Comparison of ENCODE assay signal across 23 cellular contexts in genomic region chr16:71373073-71373472, GRCh38. TPM values are rescaled to one million over a fixed set of nuclear protein-coding genes. Genes with fewer than 3 reads are reported as not detected.
DNase-seq lines count a peak whose midpoint lies in the region; TF ChIP-seq lines count a peak whose summit lies in the region.
"Had no signal": no experiment of that assay in that cellular context is flagged by ENCODE, and none has a peak within 500 bp of the region (broad histone marks: within the 10 kb centered on the region; RNA-seq: fewer than 3 reads in every experiment).

No MANE protein-coding gene starts in this region.

- no peak overlapping the region for H3K9ac ChIP-seq in mammary epithelial cell (ENCODE audit: insufficient read depth, low read length)
- H3K9ac ChIP-seq: neural progenitor cell had no signal

- H3K4me1 Mint-ChIP-seq in MCF 10A (ENCODE audit: insufficient read depth, unreplicated experiment) (no peaks in the 10 kb centered on the region), Calu3 (ENCODE audit: low read depth, unreplicated experiment) (no peaks in the 10 kb centered on the region)
- H3K4me1 Mint-ChIP-seq: CD4-positive, CD25-positive, alpha-beta regulatory T cell; GM23338; T-cell had no signal

- no peak overlapping the region for H3K4me2 ChIP-seq in mammary epithelial cell (ENCODE audit: insufficient read depth, low read depth, low read length)
- H3K4me2 ChIP-seq: GM23338, neural progenitor cell had no signal

- H3K4me1 ChIP-seq in mammary epithelial cell (ENCODE audit: insufficient read depth, low read length) (no peaks in the 10 kb centered on the region), tibial nerve (no peaks in the 10 kb centered on the region)
- H3K4me1 ChIP-seq: adrenal gland, neural progenitor cell had no signal

- TF ChIP-seq EP300 in tibial nerve (IDR thresholded peaks at IDR 0.05), result no peak

- H3K36me3 Mint-ChIP-seq in MCF 10A (ENCODE audit: insufficient read depth, unreplicated experiment) (no peaks in the 10 kb centered on the region), Calu3 (ENCODE audit: insufficient read depth, unreplicated experiment) (no peaks in the 10 kb centered on the region)
- H3K36me3 Mint-ChIP-seq: CD4-positive, CD25-positive, alpha-beta regulatory T cell; neural progenitor cell; T-cell had no signal

- no peaks in the 10 kb centered on the region for H3K79me2 ChIP-seq in mammary epithelial cell (ENCODE audit: insufficient read depth, low read length)

- H3K27ac Mint-ChIP-seq in MCF 10A (ENCODE audit: low read depth, unreplicated experiment), result no peak overlapping the region
- no peak overlapping the region for H3K27ac Mint-ChIP-seq in Calu3 (ENCODE audit: unreplicated experiment)
- H3K27ac Mint-ChIP-seq: CD4-positive, CD25-positive, alpha-beta regulatory T cell; GM23338; neural progenitor cell; T-cell had no signal

- CTCF ChIA-PET in MCF 10A (lab: Yijun Ruan, JAX), result interaction anchor here (2.7 kb wide), 1 partner anchor 13 kb away, joined by 12 read pairs; the partner anchor contains the start of gene CALB2
- CTCF ChIA-PET in mammary epithelial cell (lab: Charles Lee; ENCODE audit: low non-redundant PET), result no interaction called here
- CTCF ChIA-PET in Calu3 (lab: Charles Lee), result no interaction called here

- dilution Hi-C loops in mammary epithelial cell (cut with HindIII; ENCODE audit: low sequenced_read_pairs), result no loop called here

- POLR2A ChIA-PET in MCF 10A (lab: Yijun Ruan, JAX), result no interaction called here

- DNase-seq in MCF 10A (ENCODE audit: unreplicated experiment) (peak; percentile 81), mammary epithelial cell (no peak), M059J (ENCODE audit: low read depth) (peak; percentile 75), fibroblast of mammary gland (ENCODE audit: low read depth) (peak; percentile 67), stromal cell of bone marrow (ENCODE audit: low read depth) (peak; percentile 21), Calu3 (no peak), tibial nerve (ENCODE audit: low spot score in 2 of 2) (no peak), SKM-1 treated with dmso at 0.1 percent for 144 hours (lab: John Stamatoyannopoulos, UW; ENCODE audit: unreplicated experiment) (no peak)
- DNase-seq: activated CD8-positive, alpha-beta memory T cell treated with anti-CD3 and anti-CD28 coated beads, Interleukin-2, amount 50 U/mL, for 48 hours; activated gamma-delta T cell treated with Interleukin-2 at 50 U/mL for 16 hours; CD4-positive, CD25-positive, alpha-beta regulatory T cell; DMS79 treated with DMSO at 0.1 percent for 48 hours; dorsolateral prefrontal cortex; midbrain; NCI-H187 treated with DMSO at 0.1 percent for 48 hours; NCI-H510A; retina; Right ventricle myocardium superior; T-cell had no signal

- intact Hi-C loops in MCF 10A (cut with micrococcal nuclease) (no loop called here), mammary epithelial cell (cut with micrococcal nuclease) (no loop called here), Calu3 (cut with micrococcal nuclease; ENCODE audit: unreplicated experiment) (no loop called here)

- H3K4me3 Mint-ChIP-seq in MCF 10A (ENCODE audit: unreplicated experiment), result no peak overlapping the region
- H3K4me3 Mint-ChIP-seq in Calu3 (ENCODE audit: low read depth, unreplicated experiment), result no peak overlapping the region
- H3K4me3 Mint-ChIP-seq: CD4-positive, CD25-positive, alpha-beta regulatory T cell; GM23338; neural progenitor cell; T-cell had no signal

- H3K27me3 ChIP-seq in mammary epithelial cell (ENCODE audit: insufficient read depth, low read length) (no peaks in the 10 kb centered on the region), tibial nerve (no peaks in the 10 kb centered on the region)
- H3K27me3 ChIP-seq: adrenal gland, neural progenitor cell had no signal

- H4K20me1 ChIP-seq in mammary epithelial cell (ENCODE audit: insufficient read depth, low read length), result no peaks in the 10 kb centered on the region

- H3K9me3 Mint-ChIP-seq in MCF 10A (ENCODE audit: unreplicated experiment) (no peaks in the 10 kb centered on the region), Calu3 (ENCODE audit: low read depth, unreplicated experiment) (no peaks in the 10 kb centered on the region)
- H3K9me3 Mint-ChIP-seq: GM23338, neural progenitor cell, T-cell had no signal

- H3K27ac ChIP-seq in mammary epithelial cell (ENCODE audit: insufficient read depth, low read depth, low read length) (no peak overlapping the region), tibial nerve (no peak overlapping the region)
- H3K27ac ChIP-seq: adrenal gland, dorsolateral prefrontal cortex, neural progenitor cell, VCaP had no signal

- H3K9me3 ChIP-seq in mammary epithelial cell (replicated peaks; ENCODE audit: insufficient read depth, low read length) (no peaks in the 10 kb centered on the region), tibial nerve (peaks cover 0 to 3% (median 0%) of the 10 kb centered on the region in 4 donors)
- H3K9me3 ChIP-seq: adrenal gland had no signal

- 49% methylated on average over 8 of the region's 8 CpGs for WGBS in mammary epithelial cell (ENCODE audit: low coverage, missing lambda C conversion rate)
- WGBS in tibial nerve, 2 donors, result 63 to 69% methylated on average over 8 of the region's 8 CpGs

- H3K27me3 Mint-ChIP-seq in MCF 10A (ENCODE audit: insufficient read depth, unreplicated experiment) (peaks cover 32% of the 10 kb centered on the region), Calu3 (ENCODE audit: unreplicated experiment) (no peaks in the 10 kb centered on the region)
- H3K27me3 Mint-ChIP-seq: CD4-positive, CD25-positive, alpha-beta regulatory T cell had no signal

- BruUV-seq in MCF 10A (replicated peaks; lab: Mats Ljungman, UMichigan), result no TSS peak
- BruUV-seq in mammary epithelial cell (replicated peaks; lab: Mats Ljungman, UMichigan), result no TSS peak
- BruUV-seq in Calu3 (replicated peaks; lab: Mats Ljungman, UMichigan), result no TSS peak

- H2AFZ ChIP-seq in mammary epithelial cell (ENCODE audit: low read depth, low read length), result no peak overlapping the region
- H2AFZ ChIP-seq: GM23338, neural progenitor cell had no signal

- TF ChIP-seq CTCF in MCF 10A (IDR thresholded peaks at IDR 0.05; ENCODE audit: unreplicated experiment), result no peak
- no peak for TF ChIP-seq CTCF in mammary epithelial cell (conservative IDR thresholded peaks at IDR 0.05 in 1 of 2, IDR thresholded peaks at IDR 0.05 in 1 of 2; ENCODE audit: extremely low read depth in 1 of 2, insufficient read depth in 1 of 2, low read depth in 1 of 2, low read length in 2 of 2)
- TF ChIP-seq CTCF in fibroblast of mammary gland (conservative IDR thresholded peaks at IDR 0.05; ENCODE audit: control insufficient read depth, insufficient read depth, low read depth, low read length), result no peak
- no peak for TF ChIP-seq CTCF in Calu3 (IDR thresholded peaks at IDR 0.05; ENCODE audit: unreplicated experiment)
- no peak for TF ChIP-seq CTCF in tibial nerve (IDR thresholded peaks at IDR 0.05)

- TF ChIP-seq POLR2A in tibial nerve (IDR thresholded peaks at IDR 0.05), result no peak

- H3K36me3 ChIP-seq in mammary epithelial cell (ENCODE audit: insufficient read depth, low read length) (no peaks in the 10 kb centered on the region), tibial nerve (no peaks in the 10 kb centered on the region)
- H3K36me3 ChIP-seq: adrenal gland, neural progenitor cell had no signal

- in situ Hi-C loops in mammary epithelial cell (cut with MboI; ENCODE audit: low sequenced_read_pairs in 2 of 2), result loop anchor here in 1 of 2 donors (25.0 kb wide), 1 partner anchor 586 kb away; no protein-coding TSS in a partner anchor

- H3K4me3 ChIP-seq in mammary epithelial cell (replicated peaks in 1 of 3; ENCODE audit: insufficient read depth in 1 of 3, low read depth in 2 of 3, low read length in 3 of 3) (no peak overlapping the region), fibroblast of mammary gland (ENCODE audit: control insufficient read depth, low read depth, low read length) (no peak overlapping the region), tibial nerve (no peak overlapping the region)
- H3K4me3 ChIP-seq: adrenal gland, dorsolateral prefrontal cortex, GM23338, neural progenitor cell had no signal

RNA-seq across cellular contexts. Expression of gene CALB2, which starts 14.6 kb away (rescaled TPM):
- total RNA-seq in MCF 10A (2022) (0.23 TPM in 1 of 2 replicates, not detected in the other), mammary epithelial cell (10 to 100 TPM in 1 of 2 donors, 1 to 10 TPM in 1; 1.5 to 16.7 TPM), Calu3 (2022) (16.6 and 35.1 TPM in 2 replicates), tibial nerve (10 to 100 TPM in 2 of 4 donors, 1 to 10 TPM in 2; 3.5 to 24.7 (median 11.3) TPM)
- 2.6 TPM for polyA plus RNA-seq in mammary epithelial cell
- polyA minus RNA-seq in mammary epithelial cell, result not detected
- total RNA-seq in M059J (2014; rRNA removed; shearing (Covaris generic)), result 0.10 TPM in 1 of 2 replicates, not detected in the other
- total RNA-seq: CD4-positive, CD25-positive, alpha-beta regulatory T cell; T-cell had no signal
- polyA plus RNA-seq: CD4-positive, CD25-positive, alpha-beta regulatory T cell had no signal

Comparison
In these comparisons a context has a peak if more than half of its experiments do, and no peak if none do; other contexts are left out.
1. DNase-seq: peak in MCF 10A (single experiment), M059J (single experiment), fibroblast of mammary gland (single experiment) and stromal cell of bone marrow (single experiment); none in mammary epithelial cell (single experiment), Calu3 (single experiment), tibial nerve (0 of 2) and SKM-1 treated with dmso at 0.1 percent for 144 hours (single experiment).